Comparison of ENCODE assay signal across 27 cellular contexts in genomic region chr13:41156611-41157010, GRCh38.
"Had no signal": no experiment of that assay in that cellular context is flagged by ENCODE, and none has a peak within 500 bp of the region (broad histone marks: within the 10 kb centered on the region; RNA-seq: fewer than 3 reads in every experiment).

No MANE protein-coding gene starts in this region.

- H3K4me3 ChIP-seq: neural progenitor cell, ovary, psoas muscle, right lobe of liver, sigmoid colon, stomach, thoracic aorta, thyroid gland, tibial nerve, upper lobe of left lung, vagina had no signal

- H3K4me3 Mint-ChIP-seq: nephron; neural progenitor cell; stimulated activated effector memory CD8-positive, alpha-beta T cell treated with anti-CD3 and anti-CD28 coated beads, Interleukin-12 subunit alpha, Interleukin-12 subunit beta, amount 100 ng/mL, for 72 hours; stimulated activated naive B cell treated with anti-CD40 and anti-IgM and Interleukin-4, amounts not matched to agents 10 μg/mL and 1 μg/mL and 100 μg/mL, for 72 hours; stimulated activated naive CD8-positive, alpha-beta T cell treated with anti-CD3 and anti-CD28 coated beads, Interleukin-15, Interleukin-2, amounts not matched to agents 100 ng/mL and 50 ng/mL, for 24 hours had no signal

- H3K9ac ChIP-seq: neural progenitor cell, parathyroid adenoma had no signal

- H3K27me3 Mint-ChIP-seq: progenitor cell of endocrine pancreas; stimulated activated naive B cell treated with anti-CD40 and anti-IgM and Interleukin-4, amounts not matched to agents 10 μg/mL and 1 μg/mL and 100 μg/mL, for 72 hours; stimulated activated naive CD8-positive, alpha-beta T cell treated with anti-CD3 and anti-CD28 coated beads, Interleukin-15, Interleukin-2, amounts not matched to agents 100 ng/mL and 50 ng/mL, for 24 hours had no signal

- H3K36me3 ChIP-seq: ovary, right lobe of liver, sigmoid colon, thoracic aorta, thyroid gland, upper lobe of left lung, vagina had no signal

- H3K4me1 Mint-ChIP-seq: nephron; neural progenitor cell; stimulated activated naive B cell treated with anti-CD40 and anti-IgM and Interleukin-4, amounts not matched to agents 10 μg/mL and 1 μg/mL and 100 μg/mL, for 72 hours had no signal

- H3K27ac Mint-ChIP-seq: nephron; neural progenitor cell; progenitor cell of endocrine pancreas; stimulated activated effector memory CD8-positive, alpha-beta T cell treated with anti-CD3 and anti-CD28 coated beads, Interleukin-12 subunit alpha, Interleukin-12 subunit beta, amount 100 ng/mL, for 72 hours; stimulated activated naive B cell treated with anti-CD40 and anti-IgM and Interleukin-4, amounts not matched to agents 10 μg/mL and 1 μg/mL and 100 μg/mL, for 72 hours; stimulated activated naive CD8-positive, alpha-beta T cell treated with anti-CD3 and anti-CD28 coated beads, Interleukin-15, Interleukin-2, amounts not matched to agents 100 ng/mL and 50 ng/mL, for 24 hours had no signal

- ATAC-seq: psoas muscle; right cardiac atrium; right lobe of liver; stimulated activated effector memory CD8-positive, alpha-beta T cell treated with anti-CD3 and anti-CD28 coated beads, Interleukin-12 subunit alpha, Interleukin-12 subunit beta, amount 100 ng/mL, for 72 hours; stimulated activated naive B cell treated with anti-CD40 and anti-IgM and Interleukin-4, amounts not matched to agents 10 μg/mL and 1 μg/mL and 100 μg/mL, for 72 hours had no signal

- H3K36me3 Mint-ChIP-seq: stimulated activated effector memory CD8-positive, alpha-beta T cell treated with anti-CD3 and anti-CD28 coated beads, Interleukin-12 subunit alpha, Interleukin-12 subunit beta, amount 100 ng/mL, for 72 hours had no signal

- DNase-seq: occipital lobe; ovary; posterior cingulate gyrus; psoas muscle; right cardiac atrium; right lobe of liver; sigmoid colon; small intestine; stimulated activated CD4-positive, alpha-beta T cell treated with anti-CD3 and anti-CD28 coated beads, Interleukin-15, amount 100 ng/mL, for 24 hours; stimulated activated CD4-positive, alpha-beta T cell treated with anti-CD3 and anti-CD28 coated beads, Interleukin-2, amount 100 ng/mL, for 24 hours; stimulated activated CD4-positive, alpha-beta T cell treated with anti-CD3 and anti-CD28 coated beads, Interleukin-2, amount 100 ng/mL, for 48 hours; stimulated activated CD4-positive, alpha-beta T cell treated with anti-CD3 and anti-CD28 coated beads, Interleukin-4, amount 100 ng/mL, for 24 hours; stimulated activated naive B cell treated with anti-CD40 and anti-IgM and Interleukin-4, amounts not matched to agents 10 μg/mL and 1 μg/mL and 100 μg/mL, for 72 hours; stimulated activated naive CD4-positive, alpha-beta T cell treated with Interleukin-2 at 50 U/mL for 16 hours; stomach; thyroid gland; trophoblast cell; upper lobe of left lung had no signal

- H3K27me3 ChIP-seq: neural progenitor cell, ovary, right lobe of liver, sigmoid colon, stomach, thyroid gland, tibial nerve, upper lobe of left lung, vagina had no signal

- H3K4me1 ChIP-seq: neural progenitor cell, parathyroid adenoma, psoas muscle, right lobe of liver, sigmoid colon, stomach, thyroid gland, tibial nerve, upper lobe of left lung, vagina had no signal

- H3K9me3 ChIP-seq: ovary, right lobe of liver, thyroid gland had no signal

- H3K27ac ChIP-seq: neural progenitor cell, ovary, parathyroid adenoma, psoas muscle, right lobe of liver, sigmoid colon, stomach, thoracic aorta, thyroid gland, tibial nerve, upper lobe of left lung, vagina had no signal

- H3K79me2 ChIP-seq: parathyroid adenoma had no signal

- H2AFZ ChIP-seq: neural progenitor cell, parathyroid adenoma had no signal

- H3K4me2 ChIP-seq: neural progenitor cell had no signal
